Comparison of ENCODE assay signal across 9 cellular contexts in the genomic region with DNA sequence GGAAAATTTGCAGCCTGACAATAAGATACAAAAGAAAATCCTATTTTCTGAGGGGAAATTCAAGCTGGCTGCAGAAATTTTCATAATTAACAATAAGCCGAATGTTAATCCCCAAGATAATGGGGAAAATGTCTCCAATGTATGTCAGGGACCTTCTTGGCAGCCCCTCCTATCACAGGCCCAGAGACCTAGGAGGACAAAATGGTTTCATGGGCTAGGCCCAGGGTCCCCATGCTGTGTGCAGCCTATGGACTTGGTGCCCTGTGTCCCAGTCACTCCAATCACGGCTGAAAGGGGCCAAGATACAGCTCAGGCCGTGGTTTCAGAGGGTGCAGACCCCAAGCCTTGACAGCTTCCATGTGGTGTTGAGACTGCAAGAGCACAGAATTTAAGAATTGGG. TPM values are rescaled to one million over a fixed set of nuclear protein-coding genes. Genes with fewer than 3 reads are reported as not detected.
"Had no signal": no experiment of that assay in that cellular context is flagged by ENCODE, and none has a peak within 500 bp of the region (broad histone marks: within the 10 kb centered on the region; RNA-seq: fewer than 3 reads in every experiment).

No MANE protein-coding gene starts in this region.

- FAIRE-seq: G401.6, GM12878, GM12891, GM12892, GM18507, GM19239 had no signal

- H3K4me3 ChIP-seq: GM12878 had no signal

- DNase-seq: GDM1, GF-D8 had no signal

- ATAC-seq: GM12878 had no signal

RNA-seq across cellular contexts. Expression of a gene that starts 11.2 kb away (rescaled TPM):
- total RNA-seq: G401 had no signal
